Comparison of ENCODE assay signal across 10 cellular contexts in the genomic region with DNA sequence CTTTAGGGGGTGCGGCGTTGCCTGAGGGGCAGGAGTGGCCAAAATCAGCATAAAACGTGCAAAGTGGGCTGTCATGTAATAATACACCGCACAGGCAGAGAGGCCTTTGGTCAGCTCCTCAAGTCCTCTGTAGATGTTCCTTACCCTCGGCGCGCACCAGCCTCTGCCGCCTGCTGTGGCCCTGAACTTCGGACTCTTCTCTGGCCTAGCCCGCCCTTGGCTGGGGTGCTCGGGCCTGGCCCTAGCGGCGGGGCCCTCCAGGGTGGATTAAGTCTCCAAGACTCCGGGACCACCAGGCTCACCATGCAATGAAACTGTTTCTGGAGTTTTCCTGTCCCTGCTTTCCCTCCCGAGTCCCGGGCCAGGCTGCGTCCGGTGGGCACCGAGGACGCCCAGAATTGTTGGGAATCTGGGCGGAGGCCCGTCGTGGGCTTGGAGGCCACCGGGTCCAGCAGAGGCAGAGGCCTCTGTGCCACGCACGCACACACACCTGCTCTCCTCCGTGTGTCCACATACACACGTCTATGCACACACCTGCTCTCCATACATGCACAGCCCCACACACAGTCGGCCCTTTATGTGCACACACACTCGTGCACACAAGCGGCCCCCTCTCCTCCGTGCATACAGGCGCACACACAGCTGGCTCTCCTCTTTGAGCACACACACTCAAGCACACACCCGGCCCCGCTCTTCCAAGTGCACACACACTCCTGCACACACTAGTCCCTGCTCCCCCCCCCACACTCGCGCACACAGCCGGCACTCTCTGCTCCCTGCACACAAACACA. TPM values are rescaled to one million over a fixed set of nuclear protein-coding genes. Genes with fewer than 3 reads are reported as not detected.
DNase-seq lines count a peak whose midpoint lies in the region; ATAC-seq lines count a peak whose summit lies in the region.
"Had no signal": no experiment of that assay in that cellular context is flagged by ENCODE, and none has a peak within 500 bp of the region (broad histone marks: within the 10 kb centered on the region; RNA-seq: fewer than 3 reads in every experiment).

No MANE protein-coding gene starts in this region.

- H3K27ac ChIP-seq in substantia nigra (ENCODE audit: low read depth, low read length, poor library complexity, severe bottlenecking): no peak overlapping the region

- peak overlapping the region; percentile 77 for H3K27ac Mint-ChIP-seq in activated CD4-positive, alpha-beta T cell treated with anti-CD3 and anti-CD28 coated beads, Interleukin-2, amount 10 ng/mL, durations not matched to agents 7 days and 5 days
- no peak overlapping the region for H3K27ac Mint-ChIP-seq in activated CD4-positive, alpha-beta memory T cell treated with anti-CD3 and anti-CD28 coated beads, Interleukin-2, amount 10 ng/mL, durations not matched to agents 7 days and 5 days

- H3K4me1 Mint-ChIP-seq in activated CD4-positive, alpha-beta T cell treated with anti-CD3 and anti-CD28 coated beads, Interleukin-2, amount 10 ng/mL, durations not matched to agents 7 days and 5 days: peaks cover 28% of the 10 kb centered on the region
- peaks cover 28% of the 10 kb centered on the region for H3K4me1 Mint-ChIP-seq in activated CD4-positive, alpha-beta memory T cell treated with anti-CD3 and anti-CD28 coated beads, Interleukin-2, amount 10 ng/mL, durations not matched to agents 7 days and 5 days

- no peak for ATAC-seq in GM19328 (IDR thresholded peaks at IDR 0.05; ENCODE audit: unreplicated experiment)

- H3K9me3 Mint-ChIP-seq in activated CD4-positive, alpha-beta T cell treated with anti-CD3 and anti-CD28 coated beads, Interleukin-2, amount 10 ng/mL, durations not matched to agents 7 days and 5 days: no peaks in the 10 kb centered on the region
- H3K9me3 Mint-ChIP-seq in activated CD4-positive, alpha-beta memory T cell treated with anti-CD3 and anti-CD28 coated beads, Interleukin-2, amount 10 ng/mL, durations not matched to agents 7 days and 5 days: no peaks in the 10 kb centered on the region

- H3K36me3 Mint-ChIP-seq in activated CD4-positive, alpha-beta T cell treated with anti-CD3 and anti-CD28 coated beads, Interleukin-2, amount 10 ng/mL, durations not matched to agents 7 days and 5 days (ENCODE audit: low read depth): peaks cover 24% of the 10 kb centered on the region
- H3K36me3 Mint-ChIP-seq in activated CD4-positive, alpha-beta memory T cell treated with anti-CD3 and anti-CD28 coated beads, Interleukin-2, amount 10 ng/mL, durations not matched to agents 7 days and 5 days (ENCODE audit: low read depth): peaks cover 16% of the 10 kb centered on the region

- CTCF ChIA-PET in activated CD4-positive, alpha-beta T cell treated with anti-CD3 and anti-CD28 coated beads, Interleukin-2, amount 10 ng/mL, durations not matched to agents 7 days and 5 days (lab: Charles Lee): no interaction called here
- CTCF ChIA-PET in activated CD4-positive, alpha-beta memory T cell treated with anti-CD3 and anti-CD28 coated beads, Interleukin-2, amount 10 ng/mL, durations not matched to agents 7 days and 5 days (lab: Charles Lee): no interaction called here

- no peak for DNase-seq in activated CD4-positive, alpha-beta T cell treated with anti-CD3 and anti-CD28 coated beads, Interleukin-2, amount 10 ng/mL, durations not matched to agents 7 days and 5 days
- DNase-seq in activated CD4-positive, alpha-beta T cell treated with anti-CD3 and anti-CD28 coated beads for 4 hours: no peak
- peak; percentile 16 for DNase-seq in activated CD4-positive, alpha-beta memory T cell treated with anti-CD3 and anti-CD28 coated beads, Interleukin-2, amount 10 ng/mL, durations not matched to agents 7 days and 5 days
- DNase-seq in iPS-NIHi7 (ENCODE audit: extremely low spot score): peak; percentile 11
- peak; percentile 18 for DNase-seq in stimulated activated CD8-positive, alpha-beta memory T cell treated with anti-CD3 and anti-CD28 coated beads, Interleukin-4, amount 100 ng/mL, for 48 hours
- no peak for DNase-seq in NCI-H526 (lab: John Stamatoyannopoulos, UW)
- DNase-seq in substantia nigra (lab: John Stamatoyannopoulos, UW): no peak
- DNase-seq: NCI-H2081 treated with DMSO at 0.1 percent for 48 hours; stimulated activated CD4-positive, alpha-beta T cell treated with anti-CD3 and anti-CD28 coated beads, Interleukin-4, amount 100 ng/mL, for 24 hours had no signal

- H3K4me3 Mint-ChIP-seq in activated CD4-positive, alpha-beta T cell treated with anti-CD3 and anti-CD28 coated beads, Interleukin-2, amount 10 ng/mL, durations not matched to agents 7 days and 5 days: peak overlapping the region; percentile 34
- H3K4me3 Mint-ChIP-seq in activated CD4-positive, alpha-beta memory T cell treated with anti-CD3 and anti-CD28 coated beads, Interleukin-2, amount 10 ng/mL, durations not matched to agents 7 days and 5 days: peak overlapping the region; percentile 58

- POLR2A ChIA-PET in activated CD4-positive, alpha-beta T cell treated with anti-CD3 and anti-CD28 coated beads, Interleukin-2, amount 10 ng/mL, durations not matched to agents 7 days and 5 days (lab: Charles Lee): no interaction called here
- POLR2A ChIA-PET in activated CD4-positive, alpha-beta memory T cell treated with anti-CD3 and anti-CD28 coated beads, Interleukin-2, amount 10 ng/mL, durations not matched to agents 7 days and 5 days (lab: Charles Lee): no interaction called here

- H3K27me3 Mint-ChIP-seq in activated CD4-positive, alpha-beta T cell treated with anti-CD3 and anti-CD28 coated beads, Interleukin-2, amount 10 ng/mL, durations not matched to agents 7 days and 5 days: peaks cover 7% of the 10 kb centered on the region
- peaks cover 10% of the 10 kb centered on the region for H3K27me3 Mint-ChIP-seq in activated CD4-positive, alpha-beta memory T cell treated with anti-CD3 and anti-CD28 coated beads, Interleukin-2, amount 10 ng/mL, durations not matched to agents 7 days and 5 days

RNA-seq across cellular contexts. Expression of gene TFDP1, which starts 1.5 kb away (rescaled TPM):
- total RNA-seq in activated CD4-positive, alpha-beta T cell treated with anti-CD3 and anti-CD28 coated beads, Interleukin-2, amount 10 ng/mL, durations not matched to agents 7 days and 5 days: 100 to 1,000 TPM; 152 to 153 TPM
- total RNA-seq in activated CD4-positive, alpha-beta memory T cell treated with anti-CD3 and anti-CD28 coated beads, Interleukin-2, amount 10 ng/mL, durations not matched to agents 7 days and 5 days: 100 to 1,000 TPM; 128 to 130 TPM

Comparison
In these comparisons a context has a peak if more than half of its experiments do, and no peak if none do; other contexts are left out.
1. DNase-seq: peak in activated CD4-positive, alpha-beta memory T cell treated with anti-CD3 and anti-CD28 coated beads, Interleukin-2, amount 10 ng/mL, durations not matched to agents 7 days and 5 days (single experiment), iPS-NIHi7 (single experiment) and stimulated activated CD8-positive, alpha-beta memory T cell treated with anti-CD3 and anti-CD28 coated beads, Interleukin-4, amount 100 ng/mL, for 48 hours (single experiment); none in activated CD4-positive, alpha-beta T cell treated with anti-CD3 and anti-CD28 coated beads, Interleukin-2, amount 10 ng/mL, durations not matched to agents 7 days and 5 days (single experiment), activated CD4-positive, alpha-beta T cell treated with anti-CD3 and anti-CD28 coated beads for 4 hours (0 of 2), NCI-H526 (0 of 2) and substantia nigra (0 of 49).